Comparison of ENCODE assay signal across 8 cellular contexts in genomic region chr1:165827199-165828102, GRCh38. TPM values are rescaled to one million over a fixed set of nuclear protein-coding genes. Genes with fewer than 3 reads are reported as not detected.
DNase-seq lines count a peak whose midpoint lies in the region; ATAC-seq and TF ChIP-seq lines count a peak whose summit lies in the region.

TSS of gene UCK2 (plus strand) at chr1:165827614. CDS start at chr1:165827834, 220 bp downstream.

- peak; percentile 71 for ATAC-seq in HG03354 (IDR thresholded peaks at IDR 0.05; ENCODE audit: poor library complexity, severe bottlenecking, unreplicated experiment)

- TF ChIP-seq POLR2A in GM19099 (IDR thresholded peaks at IDR 0.05; ENCODE audit: extremely low read depth, insufficient read length, low read depth) = peak; percentile 69

- H3K9me3 Mint-ChIP-seq in CD14-positive monocyte = no peaks in the 10 kb centered on the region

- peaks cover 21% of the 10 kb centered on the region for H3K4me1 Mint-ChIP-seq in CD14-positive monocyte

- peak within 1 kb of the TSS; percentile 90 for H3K27ac ChIP-seq in ectodermal cell (ENCODE audit: insufficient read depth, low read depth, low read length, poor library complexity, severe bottlenecking)

- peak within 1 kb of the TSS; percentile 96 for H3K4me3 ChIP-seq in ectodermal cell (ENCODE audit: insufficient read depth, low read depth, low read length)

- H3K27me3 Mint-ChIP-seq in CD14-positive monocyte (ENCODE audit: low read depth in 3 of 3) = peaks cover 0 to 3% (median 0%) of the 10 kb centered on the region in 3 donors

- H3K4me1 ChIP-seq in ectodermal cell (ENCODE audit: control insufficient read depth, insufficient read depth, low read length) = peaks cover 6% of the 10 kb centered on the region

- no peaks in the 10 kb centered on the region for H3K36me3 Mint-ChIP-seq in CD14-positive monocyte

- no peaks in the 10 kb centered on the region for H3K36me3 ChIP-seq in ectodermal cell (ENCODE audit: control insufficient read depth, insufficient read depth, low read length)

- H3K27me3 ChIP-seq in ectodermal cell (ENCODE audit: control insufficient read depth, insufficient read depth, low read length, poor library complexity, severe bottlenecking) = no peaks in the 10 kb centered on the region

- peak within 1 kb of the TSS; percentile 97 for H3K4me3 Mint-ChIP-seq in CD14-positive monocyte

- intact Hi-C loops in CD14-positive monocyte (cut with micrococcal nuclease) = loop anchor here (5.0 to 10.0 kb wide), 4 partner anchors 45 to 60 kb away; partner anchors contain the start of gene TMCO1 (in 1 of the 2)

- H3K27ac Mint-ChIP-seq in CD14-positive monocyte = peak within 1 kb of the TSS; percentile 77 to 91 (median 88)

- H3K9me3 ChIP-seq in ectodermal cell (ENCODE audit: control insufficient read depth, low read length) = no peaks in the 10 kb centered on the region

- TF ChIP-seq CTCF in CD14-positive monocyte (IDR thresholded peaks at IDR 0.05) = peak; percentile 23

- DNase-seq in CD14-positive monocyte (ENCODE audit: low spot score) (peak; percentile 57), NCI-H526 (lab: John Stamatoyannopoulos, UW) (peak; percentile 87 to 99), lung microvascular endothelial cell (ENCODE audit: low read depth in 2 of 2) (peak; percentile 80 to 82)
- DNase-seq in activated CD4-positive, alpha-beta T cell treated with anti-CD3 and anti-CD28 coated beads, Interleukin-2, amount 50 U/mL, for 4 hours = peak; percentile 28 to 37
- DNase-seq in stimulated activated CD8-positive, alpha-beta memory T cell treated with anti-CD3 and anti-CD28 coated beads, Interleukin-12 subunit alpha, Interleukin-12 subunit beta, amount 100 ng/mL, for 24 hours (ENCODE audit: extremely low read depth) = peak; percentile 40

- WGBS in ectodermal cell, 2 experiments = 1% methylated on average over 95 of the region's 95 CpGs

RNA-seq across cellular contexts. Expression of gene UCK2, which starts in this region (rescaled TPM):
- polyA plus RNA-seq in CD14-positive monocyte = 10 to 100 TPM; 12.8 to 15.4 TPM
- polyA plus RNA-seq in ectodermal cell (2013, experiment 1 of 4) = 74.2 TPM
- 56.9 TPM for polyA plus RNA-seq in ectodermal cell (2013, experiment 2 of 4)
- 48.5 TPM for polyA plus RNA-seq in ectodermal cell (2013, experiment 3 of 4)
- polyA plus RNA-seq in ectodermal cell (2013, experiment 4 of 4) = 47.3 TPM
- 50.8 and 53.4 TPM in 2 replicates for total RNA-seq in lung microvascular endothelial cell

Comparison
In these comparisons a context has a peak if more than half of its experiments do, and no peak if none do; other contexts are left out.
1. Peak in every context shown above with its lines: DNase-seq, ATAC-seq, H3K4me3 ChIP-seq and H3K27ac ChIP-seq.
2. DNase-seq: peak in every context shown above with its lines; median percentile 93 in NCI-H526; 81 in lung microvascular endothelial cell; 57 in CD14-positive monocyte; 40 in stimulated activated CD8-positive, alpha-beta memory T cell treated with anti-CD3 and anti-CD28 coated beads, Interleukin-12 subunit alpha, Interleukin-12 subunit beta, amount 100 ng/mL, for 24 hours; 32 in activated CD4-positive, alpha-beta T cell treated with anti-CD3 and anti-CD28 coated beads, Interleukin-2, amount 50 U/mL, for 4 hours.